In the genomic region with DNA sequence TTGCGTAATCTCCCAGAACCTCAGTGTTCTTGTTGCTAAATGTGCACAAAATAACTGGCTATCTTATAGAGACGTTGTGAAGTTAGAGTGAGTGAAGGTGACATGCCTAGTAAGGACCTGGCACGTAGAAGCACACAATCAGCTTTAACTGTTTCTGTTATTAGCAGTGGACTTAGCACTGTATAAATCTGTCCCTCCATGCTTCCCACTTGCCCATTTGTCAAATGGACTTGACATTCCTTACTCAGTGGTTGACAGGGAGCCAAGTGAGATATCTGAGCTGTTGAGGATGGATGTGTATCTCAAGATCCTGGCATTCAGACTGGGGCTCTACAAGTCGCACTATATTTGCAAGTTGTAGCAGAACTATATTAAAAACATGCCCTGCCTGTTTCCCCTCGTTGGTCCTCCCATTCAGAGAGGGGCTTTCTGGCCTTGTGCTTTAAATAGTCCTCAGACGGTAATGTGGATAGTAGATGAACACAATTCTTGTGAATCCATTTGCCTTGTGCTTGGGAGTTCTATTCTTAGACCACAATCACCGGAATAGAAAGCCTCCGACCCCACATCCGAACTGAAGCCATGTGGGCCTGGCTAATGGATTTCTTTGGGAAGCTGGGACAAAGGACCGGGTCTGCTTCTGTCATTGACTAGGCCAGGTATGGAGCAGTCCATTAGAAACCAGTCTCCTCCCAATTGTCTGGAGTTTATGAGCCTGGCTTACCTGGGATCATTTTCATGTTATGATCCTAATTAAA, we compare ENCODE assay signal across 2 cellular contexts. TPM values are rescaled to one million over a fixed set of nuclear protein-coding genes. Genes with fewer than 3 reads are reported as not detected.
"Had no signal": no experiment of that assay in that cellular context is flagged by ENCODE, and none has a peak within 500 bp of the region (broad histone marks: within the 10 kb centered on the region; RNA-seq: fewer than 3 reads in every experiment).

No MANE protein-coding gene starts in this region.

RNA-seq across cellular contexts. Expression of a gene that starts 43.7 kb away (rescaled TPM):
- total RNA-seq: thyroid gland, ureter had no signal
